17 cellular contexts compared by ENCODE assay signal in genomic region chr1:37387854-37388253, GRCh38.
DNase-seq lines count a peak whose midpoint lies in the region; ATAC-seq and TF ChIP-seq lines count a peak whose summit lies in the region.
"Had no signal": no experiment of that assay in that cellular context is flagged by ENCODE, and none has a peak within 500 bp of the region (broad histone marks: within the 10 kb centered on the region; RNA-seq: fewer than 3 reads in every experiment).

No MANE protein-coding gene starts in this region.

- no peak for ATAC-seq in GM23338
- ATAC-seq in naive thymus-derived CD8-positive, alpha-beta T cell: no peak
- ATAC-seq: CD8-positive, alpha-beta T cell had no signal

- no peaks in the 10 kb centered on the region for H3K9me3 ChIP-seq in neural progenitor cell (ENCODE audit: low read depth)
- H3K9me3 ChIP-seq: A549; BLaER1 treated with 17β-estradiol and CSF1 and Interleukin-3, amounts not matched to agents 10 nM and 100 nM; Caco-2 had no signal

- no peaks in the 10 kb centered on the region for H3K36me3 Mint-ChIP-seq in GM23338 (ENCODE audit: low read depth)
- H3K36me3 Mint-ChIP-seq in neural progenitor cell: no peaks in the 10 kb centered on the region
- peaks cover 0 to 5% (median 4%) of the 10 kb centered on the region in 3 donors for H3K36me3 Mint-ChIP-seq in naive thymus-derived CD8-positive, alpha-beta T cell
- H3K36me3 Mint-ChIP-seq: CD8-positive, alpha-beta T cell had no signal

- H3K79me2 ChIP-seq in GM23338 (replicated peaks; ENCODE audit: insufficient read depth): no peaks in the 10 kb centered on the region
- H3K79me2 ChIP-seq in neural progenitor cell (ENCODE audit: low read depth): no peaks in the 10 kb centered on the region

- H3F3A ChIP-seq in GM23338 (replicated peaks; ENCODE audit: low read depth) (no peaks in the 10 kb centered on the region), neural progenitor cell (ENCODE audit: low read depth) (peaks cover 40% of the 10 kb centered on the region)

- H3K27ac ChIP-seq in GM23338 (ENCODE audit: low read depth) (no peak overlapping the region), neural progenitor cell (no peak overlapping the region)
- H3K27ac ChIP-seq: 22Rv1; A549; BLaER1 treated with 17β-estradiol and CSF1 and Interleukin-3, amounts not matched to agents 10 nM and 100 nM; C4-2B had no signal

- DNase-seq in GM23338 (ENCODE audit: low spot score) (no peak), neural progenitor cell (ENCODE audit: low spot score) (no peak), posterior vena cava (ENCODE audit: low spot score) (peak; percentile 60), NCI-H187 (lab: John Stamatoyannopoulos, UW) (no peak)
- DNase-seq in naive thymus-derived CD8-positive, alpha-beta T cell: no peak
- DNase-seq: AML-193; Caco-2; Calu3; CD4-positive, alpha-beta T cell; CD8-positive, alpha-beta T cell; DMS79 treated with DMSO at 0.1 percent for 48 hours; GF-D8 had no signal

- H3K9me2 ChIP-seq in GM23338 (ENCODE audit: insufficient read depth): no peaks in the 10 kb centered on the region

- H3K4me3 ChIP-seq in GM23338: no peak overlapping the region
- no peak overlapping the region for H3K4me3 ChIP-seq in neural progenitor cell
- H3K4me3 ChIP-seq: A549; BLaER1 treated with 17β-estradiol and CSF1 and Interleukin-3, amounts not matched to agents 10 nM and 100 nM had no signal

- intact Hi-C loops in posterior vena cava (cut with DNase I): no loop called here

- no peaks in the 10 kb centered on the region; the same call in 2 of the 3 replicates for H3K9me3 Mint-ChIP-seq in GM23338
- no peaks in the 10 kb centered on the region for H3K9me3 Mint-ChIP-seq in neural progenitor cell
- H3K9me3 Mint-ChIP-seq in naive thymus-derived CD8-positive, alpha-beta T cell: no peaks in the 10 kb centered on the region
- H3K9me3 Mint-ChIP-seq: CD4-positive, alpha-beta T cell; CD8-positive, alpha-beta T cell had no signal

- H3K9ac ChIP-seq in neural progenitor cell: no peak overlapping the region
- H3K9ac ChIP-seq: BLaER1 treated with 17β-estradiol and CSF1 and Interleukin-3, amounts not matched to agents 10 nM and 100 nM had no signal

- H3K36me3 ChIP-seq in GM23338 (ENCODE audit: insufficient read depth): no peaks in the 10 kb centered on the region
- no peaks in the 10 kb centered on the region for H3K36me3 ChIP-seq in neural progenitor cell
- H3K36me3 ChIP-seq: BLaER1 treated with 17β-estradiol and CSF1 and Interleukin-3, amounts not matched to agents 10 nM and 100 nM had no signal

- H3K27ac Mint-ChIP-seq in GM23338: peak overlapping the region; percentile 14; the same call in 1 of the 2 replicates
- no peak overlapping the region for H3K27ac Mint-ChIP-seq in neural progenitor cell
- no peak overlapping the region for H3K27ac Mint-ChIP-seq in naive thymus-derived CD8-positive, alpha-beta T cell
- H3K27ac Mint-ChIP-seq: B cell; CD4-positive, alpha-beta T cell; CD8-positive, alpha-beta T cell had no signal

- H3K27me3 Mint-ChIP-seq in GM23338 (ENCODE audit: insufficient read depth, low read depth, poor library complexity) (no peaks in the 10 kb centered on the region), neural progenitor cell (ENCODE audit: insufficient read depth, low read depth) (peaks cover 8% of the 10 kb centered on the region)
- peaks cover 3 to 50% (median 19%) of the 10 kb centered on the region in 5 donors for H3K27me3 Mint-ChIP-seq in naive thymus-derived CD8-positive, alpha-beta T cell

- POLR2A ChIA-PET in naive thymus-derived CD8-positive, alpha-beta T cell (lab: Charles Lee): no interaction called here

- H3K4me2 ChIP-seq in GM23338 (no peak overlapping the region), neural progenitor cell (no peak overlapping the region)
- H3K4me2 ChIP-seq: A549; BLaER1 treated with 17β-estradiol and CSF1 and Interleukin-3, amounts not matched to agents 10 nM and 100 nM had no signal

- H3K4me1 Mint-ChIP-seq in GM23338: peaks cover 9% of the 10 kb centered on the region; the same call in 2 of the 3 replicates
- peaks cover 12% of the 10 kb centered on the region for H3K4me1 Mint-ChIP-seq in neural progenitor cell
- H3K4me1 Mint-ChIP-seq in naive thymus-derived CD8-positive, alpha-beta T cell: no peaks in the 10 kb centered on the region
- H3K4me1 Mint-ChIP-seq: B cell had no signal

- H2AFZ ChIP-seq in GM23338 (no peak overlapping the region), neural progenitor cell (replicated peaks) (peak overlapping the region; percentile 73)

- H3K4me1 ChIP-seq in GM23338 (ENCODE audit: insufficient read depth) (peaks cover 6% of the 10 kb centered on the region; the same call in 1 of the 2 replicates), neural progenitor cell (peaks cover 48% of the 10 kb centered on the region)
- H3K4me1 ChIP-seq: A549, Caco-2 had no signal

- H3K4me3 Mint-ChIP-seq in GM23338 (no peak overlapping the region), neural progenitor cell (no peak overlapping the region)
- H3K4me3 Mint-ChIP-seq in naive thymus-derived CD8-positive, alpha-beta T cell: no peak overlapping the region
- H3K4me3 Mint-ChIP-seq: B cell; CD4-positive, alpha-beta T cell; CD8-positive, alpha-beta T cell had no signal

- TF ChIP-seq CTCF in GM23338 (conservative IDR thresholded peaks at IDR 0.05; ENCODE audit: low read depth in 2 of 2): no peak
- no peak for TF ChIP-seq CTCF in neural progenitor cell (IDR thresholded peaks at IDR 0.05)

- H4K20me1 ChIP-seq in GM23338 (replicated peaks; ENCODE audit: insufficient read depth) (no peaks in the 10 kb centered on the region; the same call in 1 of the 2 replicates), neural progenitor cell (ENCODE audit: low read depth) (no peaks in the 10 kb centered on the region)
- H4K20me1 ChIP-seq: BLaER1 treated with 17β-estradiol and CSF1 and Interleukin-3, amounts not matched to agents 10 nM and 100 nM had no signal

- H3K27me3 ChIP-seq in GM23338 (ENCODE audit: insufficient read depth): no peaks in the 10 kb centered on the region
- H3K27me3 ChIP-seq in neural progenitor cell: no peaks in the 10 kb centered on the region
- H3K27me3 ChIP-seq: BLaER1 treated with 17β-estradiol and CSF1 and Interleukin-3, amounts not matched to agents 10 nM and 100 nM had no signal

TF ChIP-seq in GM23338, 12 proteins besides CTCF, POLR2A, EP300 and RAD21 (continues in another document):
- TF ChIP-seq POLR2AphosphoS5 (IDR thresholded peaks at IDR 0.05; ENCODE audit: low read depth) (no peak), EZH2 (IDR thresholded peaks at IDR 0.05; ENCODE audit: low read depth, unreplicated experiment) (no peak), ZNF114 (CRISPR knock-in tag; IDR thresholded peaks at IDR 0.05) (no peak), REST (IDR thresholded peaks at IDR 0.05; ENCODE audit: unreplicated experiment) (no peak), NANOG (IDR thresholded peaks at IDR 0.05; ENCODE audit: borderline replicate concordance) (no peak), ZNF331 (CRISPR knock-in tag; IDR thresholded peaks at IDR 0.05; ENCODE audit: low read depth) (no peak), EZH2phosphoT487 (IDR thresholded peaks at IDR 0.05; ENCODE audit: unreplicated experiment) (no peak), JUNB (IDR thresholded peaks at IDR 0.05; ENCODE audit: unreplicated experiment) (no peak)
- TF ChIP-seq, protein P1, sequence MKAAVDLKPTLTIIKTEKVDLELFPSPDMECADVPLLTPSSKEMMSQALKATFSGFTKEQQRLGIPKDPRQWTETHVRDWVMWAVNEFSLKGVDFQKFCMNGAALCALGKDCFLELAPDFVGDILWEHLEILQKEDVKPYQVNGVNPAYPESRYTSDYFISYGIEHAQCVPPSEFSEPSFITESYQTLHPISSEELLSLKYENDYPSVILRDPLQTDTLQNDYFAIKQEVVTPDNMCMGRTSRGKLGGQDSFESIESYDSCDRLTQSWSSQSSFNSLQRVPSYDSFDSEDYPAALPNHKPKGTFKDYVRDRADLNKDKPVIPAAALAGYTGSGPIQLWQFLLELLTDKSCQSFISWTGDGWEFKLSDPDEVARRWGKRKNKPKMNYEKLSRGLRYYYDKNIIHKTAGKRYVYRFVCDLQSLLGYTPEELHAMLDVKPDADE (IDR thresholded peaks at IDR 0.05): no peak
